20 cellular contexts compared by ENCODE assay signal in the genomic region with DNA sequence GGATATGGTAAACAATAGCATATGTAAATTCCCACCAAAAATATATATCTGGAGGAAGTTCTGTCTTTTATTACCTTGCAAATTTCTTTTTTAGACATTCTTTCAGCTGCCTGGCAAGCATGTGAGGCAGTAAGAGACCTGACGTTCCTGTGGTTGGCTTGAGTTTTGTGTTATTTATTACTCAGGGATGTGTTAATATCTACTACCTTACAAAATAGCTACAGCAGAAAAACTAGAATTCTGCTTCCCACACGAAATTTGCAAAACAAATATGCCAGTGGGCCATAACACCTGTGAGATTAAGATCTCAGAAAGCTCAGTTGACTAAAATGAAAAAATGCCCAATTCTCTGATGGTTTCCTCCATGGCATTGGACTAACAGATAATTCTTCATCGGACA.
A peak's percentile ranks its signal among the peaks of the same experiment; 100 is the strongest.
DNase-seq lines count a peak whose midpoint lies in the region; ATAC-seq and TF ChIP-seq lines count a peak whose summit lies in the region.
"Had no signal": no experiment of that assay in that cellular context is flagged by ENCODE, and none has a peak within 500 bp of the region (broad histone marks: within the 10 kb centered on the region; RNA-seq: fewer than 3 reads in every experiment).

No MANE protein-coding gene starts in this region.

- H3K36me3 Mint-ChIP-seq in stimulated activated naive B cell treated with anti-CD40 and anti-IgM and Interleukin-4, amounts not matched to agents 10 μg/mL and 1 μg/mL and 100 μg/mL, for 72 hours = no peaks in the 10 kb centered on the region
- H3K36me3 Mint-ChIP-seq: IgD-negative memory B cell had no signal

- no peak overlapping the region for H3K27ac Mint-ChIP-seq in stimulated activated naive B cell treated with anti-CD40 and anti-IgM and Interleukin-4, amounts not matched to agents 10 μg/mL and 1 μg/mL and 100 μg/mL, for 72 hours
- H3K27ac Mint-ChIP-seq: IgD-negative memory B cell, T-helper 17 cell had no signal

- no peak overlapping the region for H3K27ac ChIP-seq in coronary artery
- H3K27ac ChIP-seq: GM23248 had no signal

- peak; percentile 71 to 80 for DNase-seq in NCI-H526 (lab: John Stamatoyannopoulos, UW)
- DNase-seq in coronary artery (ENCODE audit: low spot score) = no peak
- DNase-seq in stimulated activated naive B cell treated with anti-CD40 and anti-IgM and Interleukin-4, amounts not matched to agents 10 μg/mL and 1 μg/mL and 100 μg/mL, for 72 hours = no peak
- DNase-seq: activated gamma-delta T cell treated with Interleukin-2 at 50 U/mL for 16 hours; aorta; Caco-2; GM23248; MV-4-11; right cardiac atrium; stimulated activated CD4-positive, alpha-beta T cell treated with anti-CD3 and anti-CD28 coated beads, Interleukin-2, amount 100 ng/mL, for 24 hours; stimulated activated CD8-positive, alpha-beta memory T cell treated with anti-CD3 and anti-CD28 coated beads, Interleukin-4, amount 100 ng/mL, for 48 hours; T-helper 17 cell; trophoblast cell had no signal

- H3K27me3 Mint-ChIP-seq in stimulated activated naive B cell treated with anti-CD40 and anti-IgM and Interleukin-4, amounts not matched to agents 10 μg/mL and 1 μg/mL and 100 μg/mL, for 72 hours = no peaks in the 10 kb centered on the region
- H3K27me3 Mint-ChIP-seq: IgD-negative memory B cell, T-helper 17 cell had no signal

- peak; percentile 79 for ATAC-seq in GM18867 (IDR thresholded peaks at IDR 0.05; ENCODE audit: unreplicated experiment)
- peak; percentile 72 for ATAC-seq in GM21447 (IDR thresholded peaks at IDR 0.05; ENCODE audit: unreplicated experiment)
- ATAC-seq in HG03025 (IDR thresholded peaks at IDR 0.05; ENCODE audit: low FRiP score, unreplicated experiment) = peak; percentile 59
- no peak for ATAC-seq in GM19452 (IDR thresholded peaks at IDR 0.05; ENCODE audit: unreplicated experiment)
- no peak for ATAC-seq in HG02571 (IDR thresholded peaks at IDR 0.05; ENCODE audit: unreplicated experiment)
- ATAC-seq in stimulated activated naive B cell treated with anti-CD40 and anti-IgM and Interleukin-4, amounts not matched to agents 10 μg/mL and 1 μg/mL and 100 μg/mL, for 72 hours (replicated peaks) = no peak
- ATAC-seq: right cardiac atrium, T-helper 17 cell had no signal

- H3K4me3 ChIP-seq in coronary artery = no peak overlapping the region
- H3K4me3 ChIP-seq: GM23248 had no signal

- no peaks in the 10 kb centered on the region for H3K9me3 Mint-ChIP-seq in stimulated activated naive B cell treated with anti-CD40 and anti-IgM and Interleukin-4, amounts not matched to agents 10 μg/mL and 1 μg/mL and 100 μg/mL, for 72 hours
- H3K9me3 Mint-ChIP-seq: IgD-negative memory B cell, neural crest cell had no signal

- H3K4me1 Mint-ChIP-seq in stimulated activated naive B cell treated with anti-CD40 and anti-IgM and Interleukin-4, amounts not matched to agents 10 μg/mL and 1 μg/mL and 100 μg/mL, for 72 hours = peaks cover 2 to 5% of the 10 kb centered on the region in 2 donors

- H3K4me3 Mint-ChIP-seq in stimulated activated naive B cell treated with anti-CD40 and anti-IgM and Interleukin-4, amounts not matched to agents 10 μg/mL and 1 μg/mL and 100 μg/mL, for 72 hours = no peak overlapping the region
- H3K4me3 Mint-ChIP-seq: IgD-negative memory B cell, neural crest cell, T-helper 17 cell had no signal

- no peak for TF ChIP-seq CTCF in coronary artery (IDR thresholded peaks at IDR 0.05)

Comparison
In these comparisons a context has a peak if more than half of its experiments do, and no peak if none do; other contexts are left out.
1. ATAC-seq: peak in GM18867 (single experiment), GM21447 (single experiment) and HG03025 (single experiment); none in GM19452 (single experiment), HG02571 (single experiment) and stimulated activated naive B cell treated with anti-CD40 and anti-IgM and Interleukin-4, amounts not matched to agents 10 μg/mL and 1 μg/mL and 100 μg/mL, for 72 hours (0 of 2).
2. DNase-seq: peak in NCI-H526 (2 of 2); none in coronary artery (single experiment) and stimulated activated naive B cell treated with anti-CD40 and anti-IgM and Interleukin-4, amounts not matched to agents 10 μg/mL and 1 μg/mL and 100 μg/mL, for 72 hours (single experiment).